In genomic region chr16:8752706-8753105, GRCh38 we compare ENCODE assay signal across 26 cellular contexts.
"Had no signal": no experiment of that assay in that cellular context is flagged by ENCODE, and none has a peak within 500 bp of the region (broad histone marks: within the 10 kb centered on the region; RNA-seq: fewer than 3 reads in every experiment).

No MANE protein-coding gene starts in this region.

- H3K36me3 ChIP-seq: left lung, lower lobe of right lung, neural progenitor cell, right atrium auricular region, uterus had no signal

- H2AFZ ChIP-seq: neural progenitor cell had no signal

- H3K9me3 Mint-ChIP-seq: immature natural killer cell; naive B cell; natural killer cell; nephron progenitor cell; neural progenitor cell; stimulated activated effector memory CD8-positive, alpha-beta T cell treated with anti-CD3 and anti-CD28 coated beads, Interleukin-12 subunit alpha, Interleukin-12 subunit beta, amount 100 ng/mL, for 72 hours; stimulated activated naive CD8-positive, alpha-beta T cell treated with anti-CD3 and anti-CD28 coated beads, Interleukin-15, Interleukin-2, amounts not matched to agents 100 ng/mL and 50 ng/mL, for 24 hours; type B pancreatic cell had no signal

- H3K4me2 ChIP-seq: neural progenitor cell had no signal

- H3K4me3 Mint-ChIP-seq: immature natural killer cell; naive B cell; natural killer cell; nephron progenitor cell; neural progenitor cell; stimulated activated effector memory CD8-positive, alpha-beta T cell treated with anti-CD3 and anti-CD28 coated beads, Interleukin-12 subunit alpha, Interleukin-12 subunit beta, amount 100 ng/mL, for 72 hours; stimulated activated naive CD8-positive, alpha-beta T cell treated with anti-CD3 and anti-CD28 coated beads, Interleukin-15, Interleukin-2, amounts not matched to agents 100 ng/mL and 50 ng/mL, for 24 hours; type B pancreatic cell had no signal

- H3K4me1 Mint-ChIP-seq: immature natural killer cell; naive B cell; natural killer cell; nephron progenitor cell; neural progenitor cell; stimulated activated effector memory CD8-positive, alpha-beta T cell treated with anti-CD3 and anti-CD28 coated beads, Interleukin-12 subunit alpha, Interleukin-12 subunit beta, amount 100 ng/mL, for 72 hours had no signal

- H3K27me3 Mint-ChIP-seq: naive B cell; progenitor cell of endocrine pancreas; stimulated activated naive CD8-positive, alpha-beta T cell treated with anti-CD3 and anti-CD28 coated beads, Interleukin-15, Interleukin-2, amounts not matched to agents 100 ng/mL and 50 ng/mL, for 24 hours; type B pancreatic cell had no signal

- ATAC-seq: left colon; lower lobe of right lung; natural killer cell; sciatic nerve; stimulated activated effector memory CD8-positive, alpha-beta T cell treated with anti-CD3 and anti-CD28 coated beads, Interleukin-12 subunit alpha, Interleukin-12 subunit beta, amount 100 ng/mL, for 72 hours had no signal

- H3K27me3 ChIP-seq: left lung, neural progenitor cell, neutrophil, right atrium auricular region, spleen, suprapubic skin, tibial nerve, uterus had no signal

- H3K4me3 ChIP-seq: left lung, lower lobe of right lung, neural progenitor cell, right atrium auricular region, spleen, suprapubic skin, tibial nerve, uterus had no signal

- H3K9ac ChIP-seq: neural progenitor cell had no signal

- FAIRE-seq: islet of Langerhans, kidney, small intestine had no signal

- H3K27ac Mint-ChIP-seq: immature natural killer cell; natural killer cell; progenitor cell of endocrine pancreas; stimulated activated effector memory CD8-positive, alpha-beta T cell treated with anti-CD3 and anti-CD28 coated beads, Interleukin-12 subunit alpha, Interleukin-12 subunit beta, amount 100 ng/mL, for 72 hours; stimulated activated naive CD8-positive, alpha-beta T cell treated with anti-CD3 and anti-CD28 coated beads, Interleukin-15, Interleukin-2, amounts not matched to agents 100 ng/mL and 50 ng/mL, for 24 hours had no signal

- H3K9me3 ChIP-seq: left lung, lower lobe of right lung, neutrophil, right atrium auricular region, spleen, suprapubic skin, tibial nerve, uterus had no signal

- H3K36me3 Mint-ChIP-seq: natural killer cell had no signal

- H3K4me1 ChIP-seq: left lung, lower lobe of right lung, neural progenitor cell, spleen, suprapubic skin, tibial nerve, uterus had no signal

- H3K27ac ChIP-seq: left lung, lower lobe of right lung, neural progenitor cell, neutrophil, right atrium auricular region, spleen, suprapubic skin, tibial nerve, uterus had no signal

- DNase-seq: hypothalamus; immature natural killer cell; kidney; left colon; left lung; lower lobe of right lung; naive B cell; natural killer cell; nephron progenitor cell; occipital lobe; stimulated activated CD4-positive, alpha-beta T cell treated with anti-CD3 and anti-CD28 coated beads, Interleukin-4, amount 100 ng/mL, for 24 hours; stimulated activated naive CD4-positive, alpha-beta T cell; uterus had no signal
